18 cellular contexts compared by ENCODE assay signal in genomic region chr10:786666-787512, GRCh38.
DNase-seq lines count a peak whose midpoint lies in the region; ATAC-seq and TF ChIP-seq lines count a peak whose summit lies in the region.
"Had no signal": no experiment of that assay in that cellular context is flagged by ENCODE, and none has a peak within 500 bp of the region (broad histone marks: within the 10 kb centered on the region; RNA-seq: fewer than 3 reads in every experiment).

No MANE protein-coding gene starts in this region.

- peak overlapping the region; percentile 82 for H3K14ac ChIP-seq in neuronal stem cell (ENCODE audit: low read length)

- CTCF ChIA-PET in CD4-positive, alpha-beta T cell (lab: Charles Lee), result no interaction called here

- no peak overlapping the region for H2AFZ ChIP-seq in neuronal stem cell (ENCODE audit: low read length)

- intact Hi-C loops in CD4-positive, alpha-beta T cell (cut with DNase I, micrococcal nuclease), result no loop called here

- H3K27ac Mint-ChIP-seq in CD4-positive, alpha-beta T cell, result no peak overlapping the region
- H3K27ac Mint-ChIP-seq in endodermal cell, result no peak overlapping the region
- H3K27ac Mint-ChIP-seq: activated naive CD8-positive, alpha-beta T cell treated with anti-CD3 and anti-CD28 coated beads, Interleukin-2, amount 50 U/mL, for 24 hours; effector memory CD8-positive, alpha-beta T cell had no signal

- H3K36me3 ChIP-seq in endodermal cell (ENCODE audit: control insufficient read depth, insufficient read depth, low read length) (no peaks in the 10 kb centered on the region), neuronal stem cell (replicated peaks in 1 of 2; ENCODE audit: control insufficient read depth in 2 of 2, insufficient read depth in 2 of 2, low read length in 2 of 2) (no peaks in the 10 kb centered on the region)
- H3K36me3 ChIP-seq: esophagus muscularis mucosa, gastrocnemius medialis, pancreas had no signal

- H3K4me2 ChIP-seq in neuronal stem cell (ENCODE audit: insufficient read depth, low read length, poor library complexity, severe bottlenecking), result no peak overlapping the region

- peak overlapping the region; percentile 65 for H3K18ac ChIP-seq in neuronal stem cell (ENCODE audit: low read length)

- H2BK5ac ChIP-seq in neuronal stem cell (ENCODE audit: low read length), result no peak overlapping the region

- H3K9ac ChIP-seq in endodermal cell (ENCODE audit: extremely low read depth, low read length, poor library complexity, severe bottlenecking) (no peak overlapping the region), neuronal stem cell (ENCODE audit: low read depth, low read length, poor library complexity) (peak overlapping the region; percentile 30)

- peaks cover 17% of the 10 kb centered on the region for H3K27me3 Mint-ChIP-seq in CD4-positive, alpha-beta T cell
- peaks cover 14% of the 10 kb centered on the region for H3K27me3 Mint-ChIP-seq in endodermal cell (ENCODE audit: insufficient read depth)

- TF ChIP-seq CTCF in CD4-positive, alpha-beta T cell (IDR thresholded peaks at IDR 0.05), result no peak
- no peak for TF ChIP-seq CTCF in endodermal cell (conservative IDR thresholded peaks at IDR 0.05)

- POLR2A ChIA-PET in CD4-positive, alpha-beta T cell (lab: Charles Lee), result no interaction called here

- no peaks in the 10 kb centered on the region for H3K36me3 Mint-ChIP-seq in CD4-positive, alpha-beta T cell (ENCODE audit: low read depth)
- H3K36me3 Mint-ChIP-seq in endodermal cell (ENCODE audit: low read depth), result peaks cover 3% of the 10 kb centered on the region
- H3K36me3 Mint-ChIP-seq: naive B cell had no signal

- ATAC-seq in CD4-positive, alpha-beta T cell (ENCODE audit: poor library complexity), result no peak
- ATAC-seq in HG03457 (IDR thresholded peaks at IDR 0.05; ENCODE audit: unreplicated experiment), result no peak
- no peak for ATAC-seq in HG03045 (IDR thresholded peaks at IDR 0.05; ENCODE audit: unreplicated experiment)
- ATAC-seq: activated naive CD8-positive, alpha-beta T cell treated with anti-CD3 and anti-CD28 coated beads, Interleukin-2, amount 50 U/mL, for 24 hours; effector memory CD8-positive, alpha-beta T cell; gastrocnemius medialis; pancreas had no signal

- peaks cover 8% of the 10 kb centered on the region for H3K79me1 ChIP-seq in neuronal stem cell (ENCODE audit: low read depth, low read length)

- H3K23ac ChIP-seq in neuronal stem cell (ENCODE audit: low read depth, low read length, poor library complexity), result peak overlapping the region; percentile 81

- 92 to 93% methylated on average over 22 to 45 of the region's 45 CpGs for WGBS in endodermal cell (ENCODE audit: insufficient coverage in 1 of 2, insufficient read length in 1 of 2), 2 experiments
- no CpG with 5 or more reads among the region's 45 CpGs for WGBS in neuronal stem cell (ENCODE audit: extremely low coverage in 2 of 2, insufficient read length in 2 of 2, insufficient replicate concordance in 1 of 2), 2 donors

- peak overlapping the region; percentile 72 for H4K91ac ChIP-seq in neuronal stem cell (ENCODE audit: low read depth, low read length, poor library complexity)

- H4K8ac ChIP-seq in neuronal stem cell (ENCODE audit: low read depth, low read length), result no peak overlapping the region

- H3K4me3 ChIP-seq in endodermal cell (ENCODE audit: low read length) (no peak overlapping the region), neuronal stem cell (ENCODE audit: low read length in 2 of 2) (no peak overlapping the region)
- H3K4me3 ChIP-seq: esophagus muscularis mucosa, gastrocnemius medialis, pancreas had no signal

- H3K9me3 Mint-ChIP-seq in CD4-positive, alpha-beta T cell, result no peaks in the 10 kb centered on the region
- no peaks in the 10 kb centered on the region for H3K9me3 Mint-ChIP-seq in endodermal cell
- H3K9me3 Mint-ChIP-seq: activated naive CD8-positive, alpha-beta T cell treated with anti-CD3 and anti-CD28 coated beads, Interleukin-2, amount 50 U/mL, for 24 hours; effector memory CD8-positive, alpha-beta T cell had no signal

- H3K4me1 Mint-ChIP-seq in CD4-positive, alpha-beta T cell (ENCODE audit: low read depth), result no peaks in the 10 kb centered on the region
- H3K4me1 Mint-ChIP-seq in endodermal cell, result no peaks in the 10 kb centered on the region
- H3K4me1 Mint-ChIP-seq: activated naive CD8-positive, alpha-beta T cell treated with anti-CD3 and anti-CD28 coated beads, Interleukin-2, amount 50 U/mL, for 24 hours; naive B cell had no signal

- H3K4me1 ChIP-seq in endodermal cell (ENCODE audit: control insufficient read depth, insufficient read depth, low read length) (peaks cover 4% of the 10 kb centered on the region), neuronal stem cell (ENCODE audit: control insufficient read depth in 2 of 2, insufficient read depth in 1 of 2, low read depth in 1 of 2, low read length in 2 of 2) (peaks cover 6 to 8% of the 10 kb centered on the region in 2 donors)
- H3K4me1 ChIP-seq: pancreas had no signal

- H3K4ac ChIP-seq in neuronal stem cell (ENCODE audit: low read length), result no peak overlapping the region

- no peak overlapping the region for H3K27ac ChIP-seq in CD4-positive, alpha-beta T cell (ENCODE audit: low read depth, low read length)
- H3K27ac ChIP-seq in endodermal cell (ENCODE audit: low read depth, low read length) (no peak overlapping the region), neuronal stem cell (replicated peaks; ENCODE audit: low read length) (no peak overlapping the region)
- H3K27ac ChIP-seq: esophagus muscularis mucosa, gastrocnemius medialis, pancreas had no signal

- peak overlapping the region; percentile 35 for H2BK15ac ChIP-seq in neuronal stem cell (ENCODE audit: low read length)

- peak overlapping the region; percentile 25 for H3K4me3 Mint-ChIP-seq in CD4-positive, alpha-beta T cell
- no peak overlapping the region for H3K4me3 Mint-ChIP-seq in endodermal cell
- H3K4me3 Mint-ChIP-seq: activated naive CD8-positive, alpha-beta T cell treated with anti-CD3 and anti-CD28 coated beads, Interleukin-2, amount 50 U/mL, for 24 hours; effector memory CD8-positive, alpha-beta T cell had no signal

- no peaks in the 10 kb centered on the region for H3K9me3 ChIP-seq in CD4-positive, alpha-beta T cell (ENCODE audit: control insufficient read depth, low read length)
- H3K9me3 ChIP-seq in endodermal cell (ENCODE audit: control insufficient read depth, low read length) (no peaks in the 10 kb centered on the region), neuronal stem cell (replicated peaks in 1 of 2; ENCODE audit: control insufficient read depth in 2 of 2, insufficient read depth in 1 of 2, low read depth in 1 of 2, low read length in 2 of 2) (no peaks in the 10 kb centered on the region)
- H3K9me3 ChIP-seq: esophagus muscularis mucosa, gastrocnemius medialis, pancreas had no signal

- peak overlapping the region; percentile 74 for H2AK5ac ChIP-seq in neuronal stem cell (ENCODE audit: low read depth, low read length)

- no peak overlapping the region for H2BK12ac ChIP-seq in neuronal stem cell (ENCODE audit: low read length)

- no peak for DNase-seq in CD4-positive, alpha-beta T cell
- peak; percentile 5 for DNase-seq in GM03348 (ENCODE audit: low spot score)
- peak; percentile 57 for DNase-seq in endodermal cell
- no peak for DNase-seq in neuronal stem cell (ENCODE audit: low spot score)
- no peak for DNase-seq in NOMO-1 (lab: John Stamatoyannopoulos, UW; ENCODE audit: unreplicated experiment in 2 of 2)
- DNase-seq: activated naive CD8-positive, alpha-beta T cell treated with anti-CD3 and anti-CD28 coated beads, Interleukin-2, amount 50 U/mL, for 24 hours; effector memory CD8-positive, alpha-beta T cell; gastrocnemius medialis; GDM1; hypothalamus; KBM-7; mesenchymal stem cell; naive B cell; NCI-H526 treated with DMSO at 0.1 percent for 48 hours had no signal

- peaks cover 17% of the 10 kb centered on the region for H3K27me3 ChIP-seq in CD4-positive, alpha-beta T cell (ENCODE audit: control insufficient read depth, insufficient read depth, low read length)
- H3K27me3 ChIP-seq in endodermal cell (ENCODE audit: control insufficient read depth, insufficient read depth, low read length, poor library complexity, severe bottlenecking) (peaks cover 8% of the 10 kb centered on the region), neuronal stem cell (ENCODE audit: control insufficient read depth in 3 of 3, insufficient read depth in 3 of 3, low read depth in 1 of 3, low read length in 3 of 3) (peaks cover 0 to 7% (median 7%) of the 10 kb centered on the region in 3 experiments)
- H3K27me3 ChIP-seq: gastrocnemius medialis, pancreas had no signal

- no peak overlapping the region for H2BK120ac ChIP-seq in neuronal stem cell (ENCODE audit: low read depth, low read length)

Comparison
In these comparisons a context has a peak if more than half of its experiments do, and no peak if none do; other contexts are left out.
1. DNase-seq: peak in GM03348 (single experiment) and endodermal cell (single experiment); none in CD4-positive, alpha-beta T cell (0 of 10), neuronal stem cell (single experiment) and NOMO-1 (0 of 2).